1 cellular context compared by ENCODE assay signal in genomic region chr20:50416269-50416863, GRCh38.
TF ChIP-seq lines count a peak whose summit lies in the region.

No MANE protein-coding gene starts in this region.

TF ChIP-seq in HepG2, 621 proteins besides CTCF, POLR2A, EP300 and RAD21 (continued from another document and continues in another):
- TF ChIP-seq ZNF354B (CRISPR knock-in tag; IDR thresholded peaks at IDR 0.05) (no peak), REXO4 (CRISPR knock-in tag; IDR thresholded peaks at IDR 0.05; ENCODE audit: borderline replicate concordance) (no peak), ZNF644 (CRISPR knock-in tag; IDR thresholded peaks at IDR 0.05; ENCODE audit: low read depth) (no peak), ZMAT3 (CRISPR knock-in tag; conservative IDR thresholded peaks at IDR 0.05) (no peak), SNRNP70 (IDR thresholded peaks at IDR 0.05; ENCODE audit: low read depth, low read length) (no peak), ZKSCAN5 (CRISPR knock-in tag; IDR thresholded peaks at IDR 0.05) (peak; percentile 62; the same call in 1 of the 2 replicates), KDM2A (CRISPR knock-in tag; IDR thresholded peaks at IDR 0.05; ENCODE audit: borderline replicate concordance, low read depth) (0 out of 2 replicates have a peak, but pooled peaks have one; percentile 20), ZBTB8A (CRISPR knock-in tag; IDR thresholded peaks at IDR 0.05; ENCODE audit: borderline replicate concordance, low read depth) (no peak), SKI (IDR thresholded peaks at IDR 0.05; ENCODE audit: partially characterized antibody) (no peak), CSRNP2 (CRISPR knock-in tag; conservative IDR thresholded peaks at IDR 0.05; ENCODE audit: low read depth) (no peak), SIX4 (CRISPR knock-in tag; IDR thresholded peaks at IDR 0.05) (no peak), ISL2 (CRISPR knock-in tag; IDR thresholded peaks at IDR 0.05) (no peak), ZFX (CRISPR knock-in tag; IDR thresholded peaks at IDR 0.05; ENCODE audit: low read depth) (no peak), DMAP1 (CRISPR knock-in tag; IDR thresholded peaks at IDR 0.05) (no peak), AHR (CRISPR knock-in tag; IDR thresholded peaks at IDR 0.05) (no peak), HNF4A (CRISPR knock-in tag; IDR thresholded peaks at IDR 0.05) (0 out of 2 replicates have a peak, but pooled peaks have one; percentile 26), ZBTB42 (CRISPR knock-in tag; IDR thresholded peaks at IDR 0.05) (no peak), HNRNPLL (IDR thresholded peaks at IDR 0.05; ENCODE audit: low read depth, low read length, poor library complexity, severe bottlenecking) (peak; percentile 32), ZSCAN31 (CRISPR knock-in tag; IDR thresholded peaks at IDR 0.05; ENCODE audit: low read depth) (no peak), AKAP8 (CRISPR knock-in tag; IDR thresholded peaks at IDR 0.05) (no peak), CBX1 (IDR thresholded peaks at IDR 0.05; ENCODE audit: low read depth) (no peak), ZNF253 (CRISPR knock-in tag; IDR thresholded peaks at IDR 0.05; ENCODE audit: borderline replicate concordance) (no peak), YY1 (IDR thresholded peaks at IDR 0.05; ENCODE audit: insufficient read depth, insufficient replicate concordance, low read depth, low read length) (no peak), ZNF3 (CRISPR knock-in tag; IDR thresholded peaks at IDR 0.05) (no peak), ZNF772 (CRISPR knock-in tag; IDR thresholded peaks at IDR 0.05) (no peak), ZNF367 (CRISPR knock-in tag; IDR thresholded peaks at IDR 0.05; ENCODE audit: borderline replicate concordance) (no peak), HIVEP1 (CRISPR knock-in tag; IDR thresholded peaks at IDR 0.05) (peak; percentile 16), CEBPB (IDR thresholded peaks at IDR 0.05; ENCODE audit: borderline replicate concordance, low read depth, low read length) (no peak), FLYWCH1 (CRISPR knock-in tag; IDR thresholded peaks at IDR 0.05) (no peak), MEF2D (CRISPR knock-in tag; IDR thresholded peaks at IDR 0.05) (no peak), SRSF4 (IDR thresholded peaks at IDR 0.05; ENCODE audit: low read depth, low read length, poor library complexity, severe bottlenecking) (no peak), JARID2 (CRISPR knock-in tag; IDR thresholded peaks at IDR 0.05; ENCODE audit: insufficient replicate concordance) (no peak), ZNF12 (CRISPR knock-in tag; IDR thresholded peaks at IDR 0.05) (no peak), ZBTB7B (CRISPR knock-in tag; IDR thresholded peaks at IDR 0.05) (no peak), ASH2L (IDR thresholded peaks at IDR 0.05; ENCODE audit: insufficient read length, low read depth, low read length) (no peak), CCDC6 (CRISPR knock-in tag; IDR thresholded peaks at IDR 0.05) (no peak), YEATS2 (CRISPR knock-in tag; IDR thresholded peaks at IDR 0.05; ENCODE audit: borderline replicate concordance) (no peak), RNF2 (conservative IDR thresholded peaks at IDR 0.05; ENCODE audit: low read depth) (no peak), ZNF782 (CRISPR knock-in tag; IDR thresholded peaks at IDR 0.05; ENCODE audit: borderline replicate concordance) (no peak), BHLHE40 (IDR thresholded peaks at IDR 0.05; ENCODE audit: low read length) (no peak), KDM3A (CRISPR knock-in tag; IDR thresholded peaks at IDR 0.05; ENCODE audit: low read depth) (no peak), ZNF879 (CRISPR knock-in tag; IDR thresholded peaks at IDR 0.05) (no peak), HNRNPUL1 (IDR thresholded peaks at IDR 0.05; ENCODE audit: low read depth, low read length) (no peak), NFE2L2 (IDR thresholded peaks at IDR 0.05; ENCODE audit: low read length) (no peak)
- TF ChIP-seq, protein P1, sequence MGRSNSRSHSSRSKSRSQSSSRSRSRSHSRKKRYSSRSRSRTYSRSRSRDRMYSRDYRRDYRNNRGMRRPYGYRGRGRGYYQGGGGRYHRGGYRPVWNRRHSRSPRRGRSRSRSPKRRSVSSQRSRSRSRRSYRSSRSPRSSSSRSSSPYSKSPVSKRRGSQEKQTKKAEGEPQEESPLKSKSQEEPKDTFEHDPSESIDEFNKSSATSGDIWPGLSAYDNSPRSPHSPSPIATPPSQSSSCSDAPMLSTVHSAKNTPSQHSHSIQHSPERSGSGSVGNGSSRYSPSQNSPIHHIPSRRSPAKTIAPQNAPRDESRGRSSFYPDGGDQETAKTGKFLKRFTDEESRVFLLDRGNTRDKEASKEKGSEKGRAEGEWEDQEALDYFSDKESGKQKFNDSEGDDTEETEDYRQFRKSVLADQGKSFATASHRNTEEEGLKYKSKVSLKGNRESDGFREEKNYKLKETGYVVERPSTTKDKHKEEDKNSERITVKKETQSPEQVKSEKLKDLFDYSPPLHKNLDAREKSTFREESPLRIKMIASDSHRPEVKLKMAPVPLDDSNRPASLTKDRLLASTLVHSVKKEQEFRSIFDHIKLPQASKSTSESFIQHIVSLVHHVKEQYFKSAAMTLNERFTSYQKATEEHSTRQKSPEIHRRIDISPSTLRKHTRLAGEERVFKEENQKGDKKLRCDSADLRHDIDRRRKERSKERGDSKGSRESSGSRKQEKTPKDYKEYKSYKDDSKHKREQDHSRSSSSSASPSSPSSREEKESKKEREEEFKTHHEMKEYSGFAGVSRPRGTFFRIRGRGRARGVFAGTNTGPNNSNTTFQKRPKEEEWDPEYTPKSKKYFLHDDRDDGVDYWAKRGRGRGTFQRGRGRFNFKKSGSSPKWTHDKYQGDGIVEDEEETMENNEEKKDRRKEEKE (IDR thresholded peaks at IDR 0.05), result no peak
- TF ChIP-seq, protein P2, sequence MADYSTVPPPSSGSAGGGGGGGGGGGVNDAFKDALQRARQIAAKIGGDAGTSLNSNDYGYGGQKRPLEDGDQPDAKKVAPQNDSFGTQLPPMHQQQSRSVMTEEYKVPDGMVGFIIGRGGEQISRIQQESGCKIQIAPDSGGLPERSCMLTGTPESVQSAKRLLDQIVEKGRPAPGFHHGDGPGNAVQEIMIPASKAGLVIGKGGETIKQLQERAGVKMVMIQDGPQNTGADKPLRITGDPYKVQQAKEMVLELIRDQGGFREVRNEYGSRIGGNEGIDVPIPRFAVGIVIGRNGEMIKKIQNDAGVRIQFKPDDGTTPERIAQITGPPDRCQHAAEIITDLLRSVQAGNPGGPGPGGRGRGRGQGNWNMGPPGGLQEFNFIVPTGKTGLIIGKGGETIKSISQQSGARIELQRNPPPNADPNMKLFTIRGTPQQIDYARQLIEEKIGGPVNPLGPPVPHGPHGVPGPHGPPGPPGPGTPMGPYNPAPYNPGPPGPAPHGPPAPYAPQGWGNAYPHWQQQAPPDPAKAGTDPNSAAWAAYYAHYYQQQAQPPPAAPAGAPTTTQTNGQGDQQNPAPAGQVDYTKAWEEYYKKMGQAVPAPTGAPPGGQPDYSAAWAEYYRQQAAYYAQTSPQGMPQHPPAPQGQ (CRISPR knock-in tag; IDR thresholded peaks at IDR 0.05; ENCODE audit: borderline replicate concordance), result no peak
- TF ChIP-seq, protein P3, sequence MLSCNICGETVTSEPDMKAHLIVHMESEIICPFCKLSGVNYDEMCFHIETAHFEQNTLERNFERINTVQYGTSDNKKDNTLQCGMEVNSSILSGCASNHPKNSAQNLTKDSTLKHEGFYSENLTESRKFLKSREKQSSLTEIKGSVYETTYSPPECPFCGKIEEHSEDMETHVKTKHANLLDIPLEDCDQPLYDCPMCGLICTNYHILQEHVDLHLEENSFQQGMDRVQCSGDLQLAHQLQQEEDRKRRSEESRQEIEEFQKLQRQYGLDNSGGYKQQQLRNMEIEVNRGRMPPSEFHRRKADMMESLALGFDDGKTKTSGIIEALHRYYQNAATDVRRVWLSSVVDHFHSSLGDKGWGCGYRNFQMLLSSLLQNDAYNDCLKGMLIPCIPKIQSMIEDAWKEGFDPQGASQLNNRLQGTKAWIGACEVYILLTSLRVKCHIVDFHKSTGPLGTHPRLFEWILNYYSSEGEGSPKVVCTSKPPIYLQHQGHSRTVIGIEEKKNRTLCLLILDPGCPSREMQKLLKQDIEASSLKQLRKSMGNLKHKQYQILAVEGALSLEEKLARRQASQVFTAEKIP (CRISPR knock-in tag; IDR thresholded peaks at IDR 0.05; ENCODE audit: borderline replicate concordance), result no peak
- TF ChIP-seq, protein P4, sequence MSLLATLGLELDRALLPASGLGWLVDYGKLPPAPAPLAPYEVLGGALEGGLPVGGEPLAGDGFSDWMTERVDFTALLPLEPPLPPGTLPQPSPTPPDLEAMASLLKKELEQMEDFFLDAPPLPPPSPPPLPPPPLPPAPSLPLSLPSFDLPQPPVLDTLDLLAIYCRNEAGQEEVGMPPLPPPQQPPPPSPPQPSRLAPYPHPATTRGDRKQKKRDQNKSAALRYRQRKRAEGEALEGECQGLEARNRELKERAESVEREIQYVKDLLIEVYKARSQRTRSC (CRISPR knock-in tag; IDR thresholded peaks at IDR 0.05; ENCODE audit: low read depth), result no peak
- TF ChIP-seq, protein P5, sequence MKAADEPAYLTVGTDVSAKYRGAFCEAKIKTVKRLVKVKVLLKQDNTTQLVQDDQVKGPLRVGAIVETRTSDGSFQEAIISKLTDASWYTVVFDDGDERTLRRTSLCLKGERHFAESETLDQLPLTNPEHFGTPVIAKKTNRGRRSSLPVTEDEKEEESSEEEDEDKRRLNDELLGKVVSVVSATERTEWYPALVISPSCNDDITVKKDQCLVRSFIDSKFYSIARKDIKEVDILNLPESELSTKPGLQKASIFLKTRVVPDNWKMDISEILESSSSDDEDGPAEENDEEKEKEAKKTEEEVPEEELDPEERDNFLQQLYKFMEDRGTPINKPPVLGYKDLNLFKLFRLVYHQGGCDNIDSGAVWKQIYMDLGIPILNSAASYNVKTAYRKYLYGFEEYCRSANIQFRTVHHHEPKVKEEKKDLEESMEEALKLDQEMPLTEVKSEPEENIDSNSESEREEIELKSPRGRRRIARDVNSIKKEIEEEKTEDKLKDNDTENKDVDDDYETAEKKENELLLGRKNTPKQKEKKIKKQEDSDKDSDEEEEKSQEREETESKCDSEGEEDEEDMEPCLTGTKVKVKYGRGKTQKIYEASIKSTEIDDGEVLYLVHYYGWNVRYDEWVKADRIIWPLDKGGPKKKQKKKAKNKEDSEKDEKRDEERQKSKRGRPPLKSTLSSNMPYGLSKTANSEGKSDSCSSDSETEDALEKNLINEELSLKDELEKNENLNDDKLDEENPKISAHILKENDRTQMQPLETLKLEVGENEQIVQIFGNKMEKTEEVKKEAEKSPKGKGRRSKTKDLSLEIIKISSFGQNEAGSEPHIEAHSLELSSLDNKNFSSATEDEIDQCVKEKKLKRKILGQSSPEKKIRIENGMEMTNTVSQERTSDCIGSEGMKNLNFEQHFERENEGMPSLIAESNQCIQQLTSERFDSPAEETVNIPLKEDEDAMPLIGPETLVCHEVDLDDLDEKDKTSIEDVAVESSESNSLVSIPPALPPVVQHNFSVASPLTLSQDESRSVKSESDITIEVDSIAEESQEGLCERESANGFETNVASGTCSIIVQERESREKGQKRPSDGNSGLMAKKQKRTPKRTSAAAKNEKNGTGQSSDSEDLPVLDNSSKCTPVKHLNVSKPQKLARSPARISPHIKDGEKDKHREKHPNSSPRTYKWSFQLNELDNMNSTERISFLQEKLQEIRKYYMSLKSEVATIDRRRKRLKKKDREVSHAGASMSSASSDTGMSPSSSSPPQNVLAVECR (CRISPR knock-in tag; IDR thresholded peaks at IDR 0.05; ENCODE audit: borderline replicate concordance), result peak; percentile 13; the same call in 1 of the 2 replicates
- TF ChIP-seq, protein P6, sequence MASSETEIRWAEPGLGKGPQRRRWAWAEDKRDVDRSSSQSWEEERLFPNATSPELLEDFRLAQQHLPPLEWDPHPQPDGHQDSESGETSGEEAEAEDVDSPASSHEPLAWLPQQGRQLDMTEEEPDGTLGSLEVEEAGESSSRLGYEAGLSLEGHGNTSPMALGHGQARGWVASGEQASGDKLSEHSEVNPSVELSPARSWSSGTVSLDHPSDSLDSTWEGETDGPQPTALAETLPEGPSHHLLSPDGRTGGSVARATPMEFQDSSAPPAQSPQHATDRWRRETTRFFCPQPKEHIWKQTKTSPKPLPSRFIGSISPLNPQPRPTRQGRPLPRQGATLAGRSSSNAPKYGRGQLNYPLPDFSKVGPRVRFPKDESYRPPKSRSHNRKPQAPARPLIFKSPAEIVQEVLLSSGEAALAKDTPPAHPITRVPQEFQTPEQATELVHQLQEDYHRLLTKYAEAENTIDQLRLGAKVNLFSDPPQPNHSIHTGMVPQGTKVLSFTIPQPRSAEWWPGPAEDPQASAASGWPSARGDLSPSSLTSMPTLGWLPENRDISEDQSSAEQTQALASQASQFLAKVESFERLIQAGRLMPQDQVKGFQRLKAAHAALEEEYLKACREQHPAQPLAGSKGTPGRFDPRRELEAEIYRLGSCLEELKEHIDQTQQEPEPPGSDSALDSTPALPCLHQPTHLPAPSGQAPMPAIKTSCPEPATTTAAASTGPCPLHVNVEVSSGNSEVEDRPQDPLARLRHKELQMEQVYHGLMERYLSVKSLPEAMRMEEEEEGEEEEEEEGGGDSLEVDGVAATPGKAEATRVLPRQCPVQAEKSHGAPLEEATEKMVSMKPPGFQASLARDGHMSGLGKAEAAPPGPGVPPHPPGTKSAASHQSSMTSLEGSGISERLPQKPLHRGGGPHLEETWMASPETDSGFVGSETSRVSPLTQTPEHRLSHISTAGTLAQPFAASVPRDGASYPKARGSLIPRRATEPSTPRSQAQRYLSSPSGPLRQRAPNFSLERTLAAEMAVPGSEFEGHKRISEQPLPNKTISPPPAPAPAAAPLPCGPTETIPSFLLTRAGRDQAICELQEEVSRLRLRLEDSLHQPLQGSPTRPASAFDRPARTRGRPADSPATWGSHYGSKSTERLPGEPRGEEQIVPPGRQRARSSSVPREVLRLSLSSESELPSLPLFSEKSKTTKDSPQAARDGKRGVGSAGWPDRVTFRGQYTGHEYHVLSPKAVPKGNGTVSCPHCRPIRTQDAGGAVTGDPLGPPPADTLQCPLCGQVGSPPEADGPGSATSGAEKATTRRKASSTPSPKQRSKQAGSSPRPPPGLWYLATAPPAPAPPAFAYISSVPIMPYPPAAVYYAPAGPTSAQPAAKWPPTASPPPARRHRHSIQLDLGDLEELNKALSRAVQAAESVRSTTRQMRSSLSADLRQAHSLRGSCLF (CRISPR knock-in tag; IDR thresholded peaks at IDR 0.05; ENCODE audit: borderline replicate concordance), result no peak
